In genomic region chr5:80973027-80973426, GRCh38 we compare ENCODE assay signal across 12 cellular contexts.
"Had no signal": no experiment of that assay in that cellular context is flagged by ENCODE, and none has a peak within 500 bp of the region (broad histone marks: within the 10 kb centered on the region; RNA-seq: fewer than 3 reads in every experiment).

No MANE protein-coding gene starts in this region.

- H3K9me3 Mint-ChIP-seq: activated B cell treated with CpG ODN at 0.5 μM for 24 hours had no signal

- ATAC-seq: esophagus mucosa, left cardiac atrium, lower lobe of right lung, pancreas, sciatic nerve had no signal

- H3K4me3 Mint-ChIP-seq: activated B cell treated with CpG ODN at 0.5 μM for 24 hours had no signal

- H3K9me3 ChIP-seq: adrenal gland, lower lobe of right lung, pancreas had no signal

- H3K36me3 ChIP-seq: adrenal gland, lower lobe of right lung, pancreas had no signal

- H3K27ac Mint-ChIP-seq: activated B cell treated with CpG ODN at 0.5 μM for 24 hours had no signal

- H3K27ac ChIP-seq: adrenal gland, coronary artery, lower lobe of right lung, pancreas had no signal

- H3K27me3 ChIP-seq: adrenal gland, pancreas had no signal

- FAIRE-seq: pancreas, TTC549, urothelium cell line had no signal

- H3K4me1 Mint-ChIP-seq: activated B cell treated with CpG ODN at 0.5 μM for 24 hours had no signal

- DNase-seq: activated B cell treated with CpG ODN at 0.5 μM for 24 hours, adrenal gland, caudate nucleus, left cardiac atrium, lower lobe of right lung, midbrain, pancreas had no signal

- H3K4me1 ChIP-seq: adrenal gland, pancreas had no signal

- H3K4me3 ChIP-seq: adrenal gland, coronary artery, lower lobe of right lung, pancreas had no signal
